Comparison of ENCODE assay signal across 1 cellular context in genomic region chr3:46706771-46707582, GRCh38.
TF ChIP-seq lines count a peak whose summit lies in the region.

No MANE protein-coding gene starts in this region.

TF ChIP-seq in H1, 55 proteins besides CTCF, POLR2A, EP300 and RAD21:
- TF ChIP-seq HDAC2 (IDR thresholded peaks at IDR 0.05; ENCODE audit: borderline replicate concordance in 1 of 2, low read depth in 2 of 2, low read length in 2 of 2), result no peak
- TF ChIP-seq RXRA (IDR thresholded peaks at IDR 0.05; ENCODE audit: insufficient read depth, low read depth, low read length), result no peak
- no peak for TF ChIP-seq TCF12 (IDR thresholded peaks at IDR 0.05; ENCODE audit: low read depth, low read length)
- TF ChIP-seq BACH1 (IDR thresholded peaks at IDR 0.05; ENCODE audit: low read length), result no peak
- no peak for TF ChIP-seq RNF2 (IDR thresholded peaks at IDR 0.05; ENCODE audit: borderline replicate concordance, low read depth, low read length, missing control alignments, poor library complexity, severe bottlenecking)
- no peak for TF ChIP-seq ASH2L (IDR thresholded peaks at IDR 0.05; ENCODE audit: low read length)
